ENCODE assay signal across 11 cellular contexts in the genomic region with DNA sequence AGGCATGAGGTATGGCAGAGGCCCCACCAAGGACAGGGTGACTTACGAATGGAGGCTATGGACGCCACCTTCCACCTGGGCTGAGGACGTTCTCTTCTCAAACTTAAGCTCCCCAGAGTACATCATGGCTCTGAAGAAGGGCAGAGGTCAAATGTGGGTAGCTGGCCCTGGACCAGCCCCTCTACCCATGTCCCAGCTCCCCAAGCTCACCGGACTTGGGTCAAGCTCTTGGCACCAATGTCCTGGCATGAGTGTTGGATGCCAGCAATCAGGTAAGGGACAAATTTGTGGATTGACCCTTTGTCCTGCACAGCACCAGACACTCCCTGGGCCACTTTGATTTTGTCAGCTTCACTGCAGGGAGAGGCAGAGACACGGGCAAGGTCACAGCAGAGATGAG. TPM values are rescaled to one million over a fixed set of nuclear protein-coding genes. Genes with fewer than 3 reads are reported as not detected.
DNase-seq lines count a peak whose midpoint lies in the region; ATAC-seq, FAIRE-seq and TF ChIP-seq lines count a peak whose summit lies in the region.
"Had no signal": no experiment of that assay in that cellular context is flagged by ENCODE, and none has a peak within 500 bp of the region (broad histone marks: within the 10 kb centered on the region; RNA-seq: fewer than 3 reads in every experiment).

No MANE protein-coding gene starts in this region.

- 0 out of 2 replicates have a peak overlapping the region, but pooled peaks have one; percentile 11 for H4K8ac ChIP-seq in H1 (ENCODE audit: extremely low read depth, insufficient read depth, low read length)

- no peak overlapping the region for H2BK20ac ChIP-seq in H1 (ENCODE audit: low read length)

- H3K9me2 ChIP-seq in OCI-LY7 (ENCODE audit: insufficient read depth, low read length), result no peaks in the 10 kb centered on the region

- H2AK5ac ChIP-seq in H1 (ENCODE audit: low read depth, low read length), result no peak overlapping the region

- CTCF ChIA-PET in OCI-LY7 (lab: Charles Lee; ENCODE audit: unreplicated experiment) (no interaction called here), H1 (lab: Charles Lee; ENCODE audit: partially characterized antibody) (interaction anchor here (0.9 to 24.3 kb wide), 4 partner anchors 12 to 70 kb away, joined by 3 to 467 read pairs (median 28); a partner anchor contains a TSS)
- CTCF ChIA-PET in CD8-positive, alpha-beta memory T cell (lab: Charles Lee), result interaction anchor here (1.1 to 7.7 kb wide), 4 partner anchors 15 to 69 kb away, joined by 3 to 121 read pairs (median 16); a partner anchor contains a TSS

- no peak overlapping the region for H4K5ac ChIP-seq in H1 (ENCODE audit: insufficient read length, low read depth, low read length)

- no peak overlapping the region for H2BK15ac ChIP-seq in H1 (ENCODE audit: low read length)

- H3K36me3 Mint-ChIP-seq in activated T-helper 2 cell treated with anti-CD3 and anti-CD28 coated beads, Interferon-gamma antibody, Interleukin-2, Interleukin-4, amounts not matched to agents 10 μg/mL and 5 μg/mL and 100 μg/mL, durations not matched to agents 14 hours and 24 hours and 36 hours (ENCODE audit: low read depth), result peaks cover 72% of the 10 kb centered on the region
- H3K36me3 Mint-ChIP-seq in CD8-positive, alpha-beta memory T cell, result peaks cover 0 to 59% (median 10%) of the 10 kb centered on the region in 3 donors

- POLR2A ChIA-PET in OCI-LY7 (lab: Charles Lee) (no interaction called here), H1 (lab: Charles Lee; ENCODE audit: partially characterized antibody) (interaction anchor here (0.6 to 33.9 kb wide), 8 partner anchors 8 to 1075 kb away, joined by 3 to 1518 read pairs (median 54); a partner anchor contains a TSS)
- POLR2A ChIA-PET in CD8-positive, alpha-beta memory T cell (lab: Charles Lee), result interaction anchor here (0.6 to 4.6 kb wide), 2 partner anchors 16 to 35 kb away, joined by 3 to 45 read pairs; a partner anchor contains a TSS

- H3K4me3 Mint-ChIP-seq in activated T-helper 2 cell treated with anti-CD3 and anti-CD28 coated beads, Interferon-gamma antibody, Interleukin-2, Interleukin-4, amounts not matched to agents 10 μg/mL and 5 μg/mL and 100 μg/mL, durations not matched to agents 14 hours and 24 hours and 36 hours (ENCODE audit: low read depth), result no peak overlapping the region
- H3K4me3 Mint-ChIP-seq in CD8-positive, alpha-beta memory T cell, result peak overlapping the region in 2 of 7 donors; percentile 68 to 87
- H3K4me3 Mint-ChIP-seq: CD14-positive monocyte had no signal

- H3K4me1 Mint-ChIP-seq in activated T-helper 2 cell treated with anti-CD3 and anti-CD28 coated beads, Interferon-gamma antibody, Interleukin-2, Interleukin-4, amounts not matched to agents 10 μg/mL and 5 μg/mL and 100 μg/mL, durations not matched to agents 14 hours and 24 hours and 36 hours (ENCODE audit: low read depth), result peaks cover 37% of the 10 kb centered on the region
- peaks cover 41 to 80% (median 46%) of the 10 kb centered on the region in 3 donors for H3K4me1 Mint-ChIP-seq in CD8-positive, alpha-beta memory T cell

- no peak overlapping the region for H3K14ac ChIP-seq in H1 (ENCODE audit: insufficient read length)

- 91% methylated on average over 5 of the region's 5 CpGs; no CpG with 5 or more reads in 1 of the 2 experiments for WGBS in H1 (ENCODE audit: extremely low coverage in 1 of 2, insufficient coverage in 1 of 2, insufficient read length in 1 of 2, insufficient replicate concordance in 2 of 2, low coverage in 1 of 2, low lambda C conversion rate in 2 of 2, missing lambda C conversion rate in 1 of 2), 2 experiments

- H3K79me1 ChIP-seq in H1 (ENCODE audit: low read depth, low read length), result peaks cover 10% of the 10 kb centered on the region

- H2BK5ac ChIP-seq in H1 (ENCODE audit: low read depth, low read length), result no peak overlapping the region

- TF ChIP-seq RAD21 in H1 (IDR thresholded peaks at IDR 0.05 in 1 of 2, conservative IDR thresholded peaks at IDR 0.05 in 1 of 2; ENCODE audit: low read depth in 2 of 2, low read length in 2 of 2), result no peak

- intact Hi-C loops in OCI-LY7 (cut with micrococcal nuclease; ENCODE audit: unreplicated experiment), result loop anchor here (5.0 kb wide), 1 partner anchor 778 kb away; a partner anchor contains a TSS
- intact Hi-C loops in activated T-helper 2 cell treated with anti-CD3 and anti-CD28 coated beads, Interferon-gamma antibody, Interleukin-2, Interleukin-4, amounts not matched to agents 10 μg/mL and 5 μg/mL and 100 μg/mL, durations not matched to agents 14 hours and 24 hours and 36 hours (cut with micrococcal nuclease), result loop anchor here (10.0 kb wide), 1 partner anchor 390 kb away; a partner anchor contains a TSS

- no peak overlapping the region for H3K27ac Mint-ChIP-seq in activated T-helper 2 cell treated with anti-CD3 and anti-CD28 coated beads, Interferon-gamma antibody, Interleukin-2, Interleukin-4, amounts not matched to agents 10 μg/mL and 5 μg/mL and 100 μg/mL, durations not matched to agents 14 hours and 24 hours and 36 hours
- peak overlapping the region in 4 of 8 donors; percentile 17 to 95 (median 62) for H3K27ac Mint-ChIP-seq in CD8-positive, alpha-beta memory T cell

- ATAC-seq in GM19023 (IDR thresholded peaks at IDR 0.05; ENCODE audit: unreplicated experiment), result no peak
- ATAC-seq: stimulated activated naive CD8-positive, alpha-beta T cell treated with anti-CD3 and anti-CD28 coated beads, Interleukin-15, amount 100 ng/mL, for 72 hours had no signal

- no peak for TF ChIP-seq EP300 in H1 (IDR thresholded peaks at IDR 0.05; ENCODE audit: borderline replicate concordance in 1 of 2, low read depth in 2 of 2, low read length in 2 of 2)

- H3K23me2 ChIP-seq in H1 (ENCODE audit: low read depth, low read length), result peaks cover 29% of the 10 kb centered on the region

- no peaks in the 10 kb centered on the region for H3K9me3 Mint-ChIP-seq in activated T-helper 2 cell treated with anti-CD3 and anti-CD28 coated beads, Interferon-gamma antibody, Interleukin-2, Interleukin-4, amounts not matched to agents 10 μg/mL and 5 μg/mL and 100 μg/mL, durations not matched to agents 14 hours and 24 hours and 36 hours
- H3K9me3 Mint-ChIP-seq in CD8-positive, alpha-beta memory T cell, result peaks cover 0 to 2% (median 0%) of the 10 kb centered on the region in 5 donors
- H3K9me3 Mint-ChIP-seq: CD14-positive monocyte; stimulated activated naive CD8-positive, alpha-beta T cell treated with anti-CD3 and anti-CD28 coated beads, Interleukin-15, amount 100 ng/mL, for 72 hours had no signal

- H4K20me1 ChIP-seq in OCI-LY7 (ENCODE audit: insufficient read depth, low read length) (0 out of 2 replicates have a peak, but pooled peaks cover 4% of the 10 kb centered on the region), H1 (replicated peaks in 1 of 2; ENCODE audit: control insufficient read depth in 1 of 2, insufficient read depth in 2 of 2, low read length in 2 of 2) (peaks cover 8 to 18% of the 10 kb centered on the region in 2 experiments)

- no peak overlapping the region for H3K4ac ChIP-seq in H1 (replicated peaks; ENCODE audit: insufficient read length, low read depth, low read length)

- H3K79me2 ChIP-seq in OCI-LY7 (ENCODE audit: insufficient read depth, low read depth, low read length), result peaks cover 58% of the 10 kb centered on the region
- peaks cover 4 to 31% of the 10 kb centered on the region in 2 experiments; a peak in 3 of 4 replicates for H3K79me2 ChIP-seq in H1 (ENCODE audit: control insufficient read depth in 1 of 2, insufficient read depth in 2 of 2, low read length in 2 of 2)

- no peak overlapping the region for H3K18ac ChIP-seq in H1 (ENCODE audit: extremely low read depth, low read length)

- H3K27ac ChIP-seq in OCI-LY7 (ENCODE audit: low read depth, low read length, poor library complexity, severe bottlenecking) (no peak overlapping the region), H1 (ENCODE audit: low read depth, low read length) (no peak overlapping the region; the same call in 1 of the 2 replicates)
- H3K27ac ChIP-seq in CD8-positive, alpha-beta memory T cell (ENCODE audit: low read depth, low read length), result no peak overlapping the region

- H3K9me3 ChIP-seq in OCI-LY7 (ENCODE audit: low read length), result no peaks in the 10 kb centered on the region
- no peaks in the 10 kb centered on the region for H3K9me3 ChIP-seq in H1 (ENCODE audit: insufficient read depth in 2 of 2, low read depth in 1 of 2, low read length in 1 of 2)
- H3K9me3 ChIP-seq in CD8-positive, alpha-beta memory T cell (ENCODE audit: low read length), result no peaks in the 10 kb centered on the region

- H3K4me2 ChIP-seq in OCI-LY7 (ENCODE audit: low read length) (peak overlapping the region; percentile 17; the same call in 1 of the 2 replicates), H1 (ENCODE audit: insufficient read depth in 1 of 2, low read depth in 2 of 2, low read length in 2 of 2) (no peak overlapping the region)

- H2AFZ ChIP-seq in OCI-LY7 (ENCODE audit: low read length) (no peak overlapping the region), H1 (ENCODE audit: low read length) (no peak overlapping the region)

- H3K27me3 ChIP-seq in H1 (replicated peaks in 1 of 4; ENCODE audit: control insufficient read depth in 3 of 4, extremely low read depth in 1 of 4, insufficient read depth in 3 of 4, low read length in 3 of 4), result no peaks in the 10 kb centered on the region; a peak in 1 of 7 replicates
- no peaks in the 10 kb centered on the region for H3K27me3 ChIP-seq in CD8-positive, alpha-beta memory T cell (ENCODE audit: insufficient read depth, low read length, poor library complexity, severe bottlenecking)

- DNase-seq in OCI-LY7 (ENCODE audit: low spot score) (no peak), H1 (ENCODE audit: low read depth in 1 of 2, low spot score in 2 of 2) (no peak)
- no peak for DNase-seq in activated T-helper 2 cell treated with anti-CD3 and anti-CD28 coated beads, Interferon-gamma antibody, Interleukin-2, Interleukin-4, amounts not matched to agents 10 μg/mL and 5 μg/mL and 100 μg/mL, durations not matched to agents 14 hours and 24 hours and 36 hours (ENCODE audit: low spot score)
- DNase-seq in CD8-positive, alpha-beta memory T cell, result no peak
- DNase-seq: glutamatergic neuron; stimulated activated naive CD8-positive, alpha-beta T cell treated with anti-CD3 and anti-CD28 coated beads, Interleukin-15, amount 100 ng/mL, for 72 hours had no signal

- TF ChIP-seq POLR2A in GM10847 (IDR thresholded peaks at IDR 0.05; ENCODE audit: extremely low read depth, insufficient read length) (peak; percentile 11), H1 (IDR thresholded peaks at IDR 0.05; ENCODE audit: control extremely low read depth in 1 of 2, low read depth in 2 of 2, low read length in 2 of 2) (peak in 1 of 2 experiments; percentile 10; a peak in 1 of 3 replicates)

- H3K4me1 ChIP-seq in OCI-LY7 (ENCODE audit: insufficient read depth, low read length, poor library complexity, severe bottlenecking) (peaks cover 62% of the 10 kb centered on the region), H1 (replicated peaks in 1 of 4; ENCODE audit: control insufficient read depth in 3 of 4, insufficient read depth in 4 of 4, low read length in 3 of 4) (peaks cover 0 to 24% (median 14%) of the 10 kb centered on the region in 4 experiments; a peak in 6 of 7 replicates)
- peaks cover 34% of the 10 kb centered on the region for H3K4me1 ChIP-seq in CD8-positive, alpha-beta memory T cell (ENCODE audit: insufficient read depth, low read length)

- H3K23ac ChIP-seq in H1 (ENCODE audit: insufficient read length), result no peak overlapping the region

- no peak overlapping the region for H2BK12ac ChIP-seq in H1 (ENCODE audit: low read depth, low read length)

- no peak overlapping the region for H4K91ac ChIP-seq in H1 (replicated peaks; ENCODE audit: insufficient read length, low read length)

- H2BK120ac ChIP-seq in H1 (replicated peaks; ENCODE audit: low read depth, low read length), result no peak overlapping the region

- H3K56ac ChIP-seq in H1 (replicated peaks; ENCODE audit: insufficient read length, low read depth, low read length), result no peak overlapping the region

- H3K4me3 ChIP-seq in OCI-LY7 (ENCODE audit: low read depth, low read length, poor library complexity, severe bottlenecking), result no peak overlapping the region
- H3K4me3 ChIP-seq in H1 (ENCODE audit: extremely low read depth in 1 of 4, insufficient read depth in 2 of 4, low read depth in 3 of 4, low read length in 4 of 4), result no peak overlapping the region
- H3K4me3 ChIP-seq in CD8-positive, alpha-beta memory T cell (ENCODE audit: low read length), result no peak overlapping the region

- no peak for FAIRE-seq in H1 (lab: Jason Lieb, UNC)
- FAIRE-seq: GM18507, keratinocyte had no signal

- BruUV-seq in OCI-LY7 (replicated peaks; lab: Mats Ljungman, UMichigan), result TSS peak; percentile 49

- no peak overlapping the region for H3K9ac ChIP-seq in H1 (replicated peaks in 1 of 4; ENCODE audit: extremely low read depth in 1 of 4, low read depth in 3 of 4, low read length in 3 of 4)

- no peaks in the 10 kb centered on the region for H3K27me3 Mint-ChIP-seq in activated T-helper 2 cell treated with anti-CD3 and anti-CD28 coated beads, Interferon-gamma antibody, Interleukin-2, Interleukin-4, amounts not matched to agents 10 μg/mL and 5 μg/mL and 100 μg/mL, durations not matched to agents 14 hours and 24 hours and 36 hours (ENCODE audit: low read depth)
- H3K27me3 Mint-ChIP-seq in CD8-positive, alpha-beta memory T cell, result peaks cover 0 to 2% of the 10 kb centered on the region in 2 donors
- H3K27me3 Mint-ChIP-seq: stimulated activated naive CD8-positive, alpha-beta T cell treated with anti-CD3 and anti-CD28 coated beads, Interleukin-15, amount 100 ng/mL, for 72 hours had no signal

- H3K36me3 ChIP-seq in OCI-LY7 (ENCODE audit: insufficient read depth, low read length) (peaks cover 65% of the 10 kb centered on the region), H1 (ENCODE audit: control insufficient read depth in 2 of 4, insufficient read depth in 4 of 4, low read length in 3 of 4) (peaks cover 32 to 50% (median 43%) of the 10 kb centered on the region in 4 experiments)
- H3K36me3 ChIP-seq in CD8-positive, alpha-beta memory T cell (ENCODE audit: insufficient read depth, low read length), result peaks cover 27% of the 10 kb centered on the region

- no peak for TF ChIP-seq CTCF in OCI-LY7 (conservative IDR thresholded peaks at IDR 0.05; ENCODE audit: low read length)
- TF ChIP-seq CTCF in H1 (IDR thresholded peaks at IDR 0.05; ENCODE audit: control extremely low read depth in 1 of 3, insufficient read depth in 1 of 3, low read depth in 1 of 3, low read length in 3 of 3), result no peak

RNA-seq across cellular contexts. Expression of a gene that starts 2.5 kb away (rescaled TPM):
- 255 and 309 TPM in 2 replicates for total RNA-seq in OCI-LY7 (2014; rRNA removed; shearing (Covaris generic))
- 124 and 147 TPM in 2 replicates for total RNA-seq in OCI-LY7 (2022)
- 26.2 and 27.8 TPM in 2 replicates for total RNA-seq in H1 (2021; fragmentation: NEBNext Ultra II Directional; extraction: Animal tissue kit (Norgen Biotek cat#: 25700))
- 45.5 and 52.1 TPM in 2 replicates for polyA plus RNA-seq in H1 (2011; rRNA removed)
- 31.7 TPM for polyA plus RNA-seq in H1 (2011; cell fraction: cytosol; rRNA removed)
- polyA plus RNA-seq in H1 (2011; cell fraction: nucleus; rRNA removed), result 38.4 TPM
- 10.4 to 48.0 TPM (median 37.5 TPM) in 4 replicates for polyA plus RNA-seq in H1 (2012, experiment 1 of 2)
- 25.5 TPM for polyA plus RNA-seq in H1 (2012, experiment 2 of 2)
- 38.2 TPM for polyA plus RNA-seq in H1 (2013, experiment 1 of 2)
- 40.2 TPM for polyA plus RNA-seq in H1 (2013, experiment 2 of 2)
- 15.3 and 24.4 TPM in 2 replicates for polyA minus RNA-seq in H1 (2011; rRNA and poly(A)+ RNA removed)
- polyA minus RNA-seq in H1 (2011; cell fraction: cytosol; rRNA and poly(A)+ RNA removed), result 24.3 TPM
- polyA minus RNA-seq in H1 (2011; cell fraction: nucleus; rRNA and poly(A)+ RNA removed), result 52.4 TPM
- total RNA-seq in activated T-helper 2 cell treated with anti-CD3 and anti-CD28 coated beads, Interferon-gamma antibody, Interleukin-2, Interleukin-4, amounts not matched to agents 10 μg/mL and 5 μg/mL and 100 μg/mL, durations not matched to agents 14 hours and 24 hours and 36 hours, result 118 and 120 TPM in 2 replicates
- 10 to 100 TPM; 86.3 to 88.8 TPM for total RNA-seq in CD8-positive, alpha-beta memory T cell
- polyA plus RNA-seq in CD8-positive, alpha-beta memory T cell, result 217 TPM

RNA-seq across cellular contexts. Expression of a gene that starts 4.7 kb away (rescaled TPM):
- total RNA-seq in OCI-LY7 (2014; rRNA removed; shearing (Covaris generic)), result 295 and 319 TPM in 2 replicates
- 328 and 360 TPM in 2 replicates for total RNA-seq in OCI-LY7 (2022)
- total RNA-seq in H1 (2021; fragmentation: NEBNext Ultra II Directional; extraction: Animal tissue kit (Norgen Biotek cat#: 25700)), result 409 and 419 TPM in 2 replicates
- polyA plus RNA-seq in H1 (2011; rRNA removed), result 363 and 374 TPM in 2 replicates
- polyA plus RNA-seq in H1 (2011; cell fraction: cytosol; rRNA removed), result 511 TPM
- 1,029 TPM for polyA plus RNA-seq in H1 (2011; cell fraction: nucleus; rRNA removed)
- 385 to 517 TPM (median 516 TPM) in 4 replicates for polyA plus RNA-seq in H1 (2012, experiment 1 of 2)
- 474 TPM for polyA plus RNA-seq in H1 (2012, experiment 2 of 2)
- 339 TPM for polyA plus RNA-seq in H1 (2013, experiment 1 of 2)
- polyA plus RNA-seq in H1 (2013, experiment 2 of 2), result 323 TPM
- polyA minus RNA-seq in H1 (2011; rRNA and poly(A)+ RNA removed), result 836 and 1,078 TPM in 2 replicates
- polyA minus RNA-seq in H1 (2011; cell fraction: cytosol; rRNA and poly(A)+ RNA removed), result 367 TPM
- 252 TPM for polyA minus RNA-seq in H1 (2011; cell fraction: nucleus; rRNA and poly(A)+ RNA removed)
- 412 and 416 TPM in 2 replicates for total RNA-seq in activated T-helper 2 cell treated with anti-CD3 and anti-CD28 coated beads, Interferon-gamma antibody, Interleukin-2, Interleukin-4, amounts not matched to agents 10 μg/mL and 5 μg/mL and 100 μg/mL, durations not matched to agents 14 hours and 24 hours and 36 hours
- total RNA-seq in CD8-positive, alpha-beta memory T cell, result 100 to 1,000 TPM; 448 to 457 TPM
- 76.1 TPM for polyA plus RNA-seq in CD8-positive, alpha-beta memory T cell

RNA-seq across cellular contexts. Expression of a gene that starts 6.1 kb away (rescaled TPM):
- total RNA-seq in OCI-LY7 (2014; rRNA removed; shearing (Covaris generic)), result 26.3 and 36.2 TPM in 2 replicates
- 35.0 and 35.7 TPM in 2 replicates for total RNA-seq in OCI-LY7 (2022)
- 30.4 and 31.6 TPM in 2 replicates for total RNA-seq in H1 (2021; fragmentation: NEBNext Ultra II Directional; extraction: Animal tissue kit (Norgen Biotek cat#: 25700))
- polyA plus RNA-seq in H1 (2011; rRNA removed), result 86.5 and 95.3 TPM in 2 replicates
- 73.1 TPM for polyA plus RNA-seq in H1 (2011; cell fraction: cytosol; rRNA removed)
- polyA plus RNA-seq in H1 (2011; cell fraction: nucleus; rRNA removed), result 140 TPM
- 34.7 to 40.6 TPM (median 39.8 TPM) in 4 replicates for polyA plus RNA-seq in H1 (2012, experiment 1 of 2)
- polyA plus RNA-seq in H1 (2012, experiment 2 of 2), result 74.3 TPM
- polyA plus RNA-seq in H1 (2013, experiment 1 of 2), result 33.5 TPM
- polyA plus RNA-seq in H1 (2013, experiment 2 of 2), result 33.7 TPM
- polyA minus RNA-seq in H1 (2011; rRNA and poly(A)+ RNA removed), result 87.2 and 103 TPM in 2 replicates
- polyA minus RNA-seq in H1 (2011; cell fraction: cytosol; rRNA and poly(A)+ RNA removed), result 32.7 TPM
- polyA minus RNA-seq in H1 (2011; cell fraction: nucleus; rRNA and poly(A)+ RNA removed), result 48.1 TPM
- 30.4 and 30.5 TPM in 2 replicates for total RNA-seq in activated T-helper 2 cell treated with anti-CD3 and anti-CD28 coated beads, Interferon-gamma antibody, Interleukin-2, Interleukin-4, amounts not matched to agents 10 μg/mL and 5 μg/mL and 100 μg/mL, durations not matched to agents 14 hours and 24 hours and 36 hours
- 10 to 100 TPM; 27.9 to 31.7 TPM for total RNA-seq in CD8-positive, alpha-beta memory T cell
- polyA plus RNA-seq in CD8-positive, alpha-beta memory T cell, result 24.4 TPM

RNA-seq across cellular contexts. Expression of a gene that starts 17.3 kb away (rescaled TPM):
- 92.0 and 101 TPM in 2 replicates for total RNA-seq in OCI-LY7 (2014; rRNA removed; shearing (Covaris generic))
- total RNA-seq in OCI-LY7 (2022), result 128 and 131 TPM in 2 replicates
- total RNA-seq in H1 (2021; fragmentation: NEBNext Ultra II Directional; extraction: Animal tissue kit (Norgen Biotek cat#: 25700)), result 180 and 187 TPM in 2 replicates
- 257 and 340 TPM in 2 replicates for polyA plus RNA-seq in H1 (2011; rRNA removed)
- 262 TPM for polyA plus RNA-seq in H1 (2011; cell fraction: cytosol; rRNA removed)
- polyA plus RNA-seq in H1 (2011; cell fraction: nucleus; rRNA removed), result 878 TPM
- polyA plus RNA-seq in H1 (2012, experiment 1 of 2), result 176 to 244 TPM (median 215 TPM) in 4 replicates
- polyA plus RNA-seq in H1 (2012, experiment 2 of 2), result 172 TPM
- polyA plus RNA-seq in H1 (2013, experiment 1 of 2), result 84.5 TPM
- polyA plus RNA-seq in H1 (2013, experiment 2 of 2), result 77.8 TPM
- polyA minus RNA-seq in H1 (2011; rRNA and poly(A)+ RNA removed), result 252 and 296 TPM in 2 replicates
- 109 TPM for polyA minus RNA-seq in H1 (2011; cell fraction: cytosol; rRNA and poly(A)+ RNA removed)
- 118 TPM for polyA minus RNA-seq in H1 (2011; cell fraction: nucleus; rRNA and poly(A)+ RNA removed)
- total RNA-seq in activated T-helper 2 cell treated with anti-CD3 and anti-CD28 coated beads, Interferon-gamma antibody, Interleukin-2, Interleukin-4, amounts not matched to agents 10 μg/mL and 5 μg/mL and 100 μg/mL, durations not matched to agents 14 hours and 24 hours and 36 hours, result 161 and 167 TPM in 2 replicates
- 100 to 1,000 TPM; 158 to 167 TPM for total RNA-seq in CD8-positive, alpha-beta memory T cell
- polyA plus RNA-seq in CD8-positive, alpha-beta memory T cell, result 82.9 TPM

RNA-seq across cellular contexts. Expression of a gene that starts 34.4 kb away (rescaled TPM):
- total RNA-seq in OCI-LY7 (2014; rRNA removed; shearing (Covaris generic)), result 45.3 and 48.4 TPM in 2 replicates
- total RNA-seq in OCI-LY7 (2022), result 36.9 and 47.4 TPM in 2 replicates
- 18.6 and 19.1 TPM in 2 replicates for total RNA-seq in H1 (2021; fragmentation: NEBNext Ultra II Directional; extraction: Animal tissue kit (Norgen Biotek cat#: 25700))
- 25.4 and 31.1 TPM in 2 replicates for polyA plus RNA-seq in H1 (2011; rRNA removed)
- polyA plus RNA-seq in H1 (2011; cell fraction: cytosol; rRNA removed), result 29.9 TPM
- polyA plus RNA-seq in H1 (2011; cell fraction: nucleus; rRNA removed), result 89.3 TPM
- polyA plus RNA-seq in H1 (2012, experiment 1 of 2), result 12.6 to 22.7 TPM (median 21.6 TPM) in 4 replicates
- 14.0 TPM for polyA plus RNA-seq in H1 (2012, experiment 2 of 2)
- polyA plus RNA-seq in H1 (2013, experiment 1 of 2), result 18.0 TPM
- 14.1 TPM for polyA plus RNA-seq in H1 (2013, experiment 2 of 2)
- 34.6 and 38.0 TPM in 2 replicates for polyA minus RNA-seq in H1 (2011; rRNA and poly(A)+ RNA removed)
- 24.7 TPM for polyA minus RNA-seq in H1 (2011; cell fraction: cytosol; rRNA and poly(A)+ RNA removed)
- 72.0 TPM for polyA minus RNA-seq in H1 (2011; cell fraction: nucleus; rRNA and poly(A)+ RNA removed)
- total RNA-seq in activated T-helper 2 cell treated with anti-CD3 and anti-CD28 coated beads, Interferon-gamma antibody, Interleukin-2, Interleukin-4, amounts not matched to agents 10 μg/mL and 5 μg/mL and 100 μg/mL, durations not matched to agents 14 hours and 24 hours and 36 hours, result 37.8 and 39.1 TPM in 2 replicates
- 10 to 100 TPM; 28.6 to 33.0 TPM for total RNA-seq in CD8-positive, alpha-beta memory T cell
- polyA plus RNA-seq in CD8-positive, alpha-beta memory T cell, result 35.0 TPM
